ENCODE assay signal across 14 cellular contexts in genomic region chr9:129702563-129702962, GRCh38. TPM values are rescaled to one million over a fixed set of nuclear protein-coding genes. Genes with fewer than 3 reads are reported as not detected.
DNase-seq lines count a peak whose midpoint lies in the region; ATAC-seq and TF ChIP-seq lines count a peak whose summit lies in the region.
"Had no signal": no experiment of that assay in that cellular context is flagged by ENCODE, and none has a peak within 500 bp of the region (broad histone marks: within the 10 kb centered on the region; RNA-seq: fewer than 3 reads in every experiment).

No MANE protein-coding gene starts in this region.

- ATAC-seq in GM18519 (IDR thresholded peaks at IDR 0.05; ENCODE audit: low FRiP score, unreplicated experiment) (no peak), GM19035 (IDR thresholded peaks at IDR 0.05; ENCODE audit: unreplicated experiment) (no peak)
- ATAC-seq: psoas muscle had no signal

- H3K27ac Mint-ChIP-seq in mesothelial cell of epicardium: peak overlapping the region; percentile 80
- H3K27ac Mint-ChIP-seq in CD8-positive, alpha-beta memory T cell: no peak overlapping the region
- H3K27ac Mint-ChIP-seq: T-helper 1 cell treated with Interleukin-12 subunit alpha and Interleukin-12 subunit beta and Interleukin-4 antibody, amounts not matched to agents 30 μg/mL and 1 μg/mL, for 36 hours had no signal

- POLR2A ChIA-PET in CD8-positive, alpha-beta memory T cell (lab: Charles Lee): no interaction called here

- CTCF ChIA-PET in CD8-positive, alpha-beta memory T cell (lab: Charles Lee): interaction anchor here (1.0 to 1.1 kb wide), 2 partner anchors 23 to 24 kb away, joined by 3 to 5 read pairs; no protein-coding TSS in a partner anchor

- no peaks in the 10 kb centered on the region for H3K9me3 ChIP-seq in right atrium auricular region
- H3K9me3 ChIP-seq in CD8-positive, alpha-beta memory T cell (ENCODE audit: low read length): no peaks in the 10 kb centered on the region
- H3K9me3 ChIP-seq: BLaER1, psoas muscle had no signal

- no peak overlapping the region for H3K4me3 Mint-ChIP-seq in mesothelial cell of epicardium
- no peak overlapping the region for H3K4me3 Mint-ChIP-seq in CD8-positive, alpha-beta memory T cell
- H3K4me3 Mint-ChIP-seq: central memory CD8-positive, alpha-beta T cell; T-helper 1 cell treated with Interleukin-12 subunit alpha and Interleukin-12 subunit beta and Interleukin-4 antibody, amounts not matched to agents 30 μg/mL and 1 μg/mL, for 36 hours had no signal

- H3K4me3 ChIP-seq in right atrium auricular region (no peak overlapping the region), cardiac fibroblast (replicated peaks in 1 of 2; ENCODE audit: low read depth in 2 of 2, low read length in 2 of 2) (no peak overlapping the region)
- no peak overlapping the region for H3K4me3 ChIP-seq in CD8-positive, alpha-beta memory T cell (ENCODE audit: low read length)
- H3K4me3 ChIP-seq: BLaER1, psoas muscle had no signal

- H3K4me1 ChIP-seq in right atrium auricular region: peaks cover 0 to 15% of the 10 kb centered on the region in 2 donors
- no peaks in the 10 kb centered on the region for H3K4me1 ChIP-seq in CD8-positive, alpha-beta memory T cell (ENCODE audit: insufficient read depth, low read length)
- H3K4me1 ChIP-seq: BLaER1, psoas muscle had no signal

- H3K27ac ChIP-seq in right atrium auricular region: peak overlapping the region; percentile 36 to 43
- H3K27ac ChIP-seq in CD8-positive, alpha-beta memory T cell (ENCODE audit: low read depth, low read length): no peak overlapping the region
- H3K27ac ChIP-seq: BLaER1, psoas muscle had no signal

- no peaks in the 10 kb centered on the region for H3K9me3 Mint-ChIP-seq in mesothelial cell of epicardium
- no peaks in the 10 kb centered on the region for H3K9me3 Mint-ChIP-seq in CD8-positive, alpha-beta memory T cell
- H3K9me3 Mint-ChIP-seq: central memory CD8-positive, alpha-beta T cell; T-helper 1 cell treated with Interleukin-12 subunit alpha and Interleukin-12 subunit beta and Interleukin-4 antibody, amounts not matched to agents 30 μg/mL and 1 μg/mL, for 36 hours had no signal

- TF ChIP-seq CTCF in right atrium auricular region (IDR thresholded peaks at IDR 0.05): no peak
- no peak for TF ChIP-seq CTCF in cardiac fibroblast (IDR thresholded peaks at IDR 0.05; ENCODE audit: low read depth, low read length)
- TF ChIP-seq CTCF in mesothelial cell of epicardium (IDR thresholded peaks at IDR 0.05; ENCODE audit: unreplicated experiment): no peak

- intact Hi-C loops in cardiac septum (cut with DNase I): no loop called here

- no peaks in the 10 kb centered on the region for H3K36me3 ChIP-seq in right atrium auricular region
- no peaks in the 10 kb centered on the region for H3K36me3 ChIP-seq in CD8-positive, alpha-beta memory T cell (ENCODE audit: insufficient read depth, low read length)
- H3K36me3 ChIP-seq: BLaER1 had no signal

- H3K27me3 Mint-ChIP-seq in mesothelial cell of epicardium (ENCODE audit: low read depth): peaks cover 11% of the 10 kb centered on the region
- peaks cover 5 to 24% of the 10 kb centered on the region in 2 donors for H3K27me3 Mint-ChIP-seq in CD8-positive, alpha-beta memory T cell

- H3K27me3 ChIP-seq in right atrium auricular region: no peaks in the 10 kb centered on the region
- peaks cover 4% of the 10 kb centered on the region for H3K27me3 ChIP-seq in CD8-positive, alpha-beta memory T cell (ENCODE audit: insufficient read depth, low read length, poor library complexity, severe bottlenecking)

- H3K4me1 Mint-ChIP-seq in mesothelial cell of epicardium: peaks cover 19% of the 10 kb centered on the region
- H3K4me1 Mint-ChIP-seq in CD8-positive, alpha-beta memory T cell: no peaks in the 10 kb centered on the region
- H3K4me1 Mint-ChIP-seq: central memory CD8-positive, alpha-beta T cell had no signal

- DNase-seq in right atrium auricular region (ENCODE audit: low spot score) (no peak), cardiac septum (ENCODE audit: low spot score) (no peak), cardiac fibroblast (ENCODE audit: low read depth in 2 of 2) (peak; percentile 36 to 50), mesothelial cell of epicardium (ENCODE audit: low spot score in 2 of 2, unreplicated experiment in 2 of 2) (no peak)
- no peak for DNase-seq in CD8-positive, alpha-beta memory T cell
- no peak for DNase-seq in activated effector memory CD4-positive, alpha-beta T cell treated with Interleukin-2 at 50 U/mL for 16 hours
- DNase-seq: activated CD8-positive, alpha-beta memory T cell treated with anti-CD3 and anti-CD28 coated beads, Interleukin-2, amount 50 U/mL, for 4 hours; NCI-H2171 treated with DMSO at 0.1 percent for 48 hours; psoas muscle had no signal

- no peaks in the 10 kb centered on the region for H3K36me3 Mint-ChIP-seq in mesothelial cell of epicardium
- H3K36me3 Mint-ChIP-seq in CD8-positive, alpha-beta memory T cell: no peaks in the 10 kb centered on the region

RNA-seq across cellular contexts. Expression of gene PRRX2, which starts 37.1 kb away (rescaled TPM):
- total RNA-seq in right atrium auricular region (1 to 10 TPM; 1.1 to 6.9 TPM), cardiac septum (4.4 TPM), mesothelial cell of epicardium (7.5 to 10.1 TPM (median 8.7 TPM) in 3 replicates)
- total RNA-seq in CD8-positive, alpha-beta memory T cell: under 1 TPM; 0.35 to 0.66 TPM
- not detected for polyA plus RNA-seq in CD8-positive, alpha-beta memory T cell

RNA-seq across cellular contexts. Expression of gene PTGES, which starts 50.3 kb away (rescaled TPM):
- total RNA-seq in right atrium auricular region: 1 to 10 TPM; 1.1 to 2.6 TPM
- 1.1 TPM for total RNA-seq in cardiac septum
- total RNA-seq in mesothelial cell of epicardium: 28.4 to 30.1 TPM (median 29.6 TPM) in 3 replicates
- not detected for total RNA-seq in CD8-positive, alpha-beta memory T cell
- polyA plus RNA-seq in CD8-positive, alpha-beta memory T cell: not detected

Comparison
In these comparisons a context has a peak if more than half of its experiments do, and no peak if none do; other contexts are left out.
1. DNase-seq: peak in cardiac fibroblast (2 of 2); none in right atrium auricular region (single experiment), cardiac septum (single experiment), mesothelial cell of epicardium (0 of 2), CD8-positive, alpha-beta memory T cell (0 of 5) and activated effector memory CD4-positive, alpha-beta T cell treated with Interleukin-2 at 50 U/mL for 16 hours (single experiment).